9 cellular contexts compared by ENCODE assay signal in genomic region chr5:16178745-16179372, GRCh38. TPM values are rescaled to one million over a fixed set of nuclear protein-coding genes. Genes with fewer than 3 reads are reported as not detected.
DNase-seq lines count a peak whose midpoint lies in the region; FAIRE-seq and TF ChIP-seq lines count a peak whose summit lies in the region.
"Had no signal": no experiment of that assay in that cellular context is flagged by ENCODE, and none has a peak within 500 bp of the region (broad histone marks: within the 10 kb centered on the region; RNA-seq: fewer than 3 reads in every experiment).

No MANE protein-coding gene starts in this region.

- H3K4me3 Mint-ChIP-seq in activated CD4-positive, alpha-beta T cell treated with anti-CD3 and anti-CD28 coated beads, Interleukin-2, amount 10 ng/mL, durations not matched to agents 7 days and 5 days = peak overlapping the region; percentile 13

- H3K9me3 Mint-ChIP-seq in activated CD4-positive, alpha-beta T cell treated with anti-CD3 and anti-CD28 coated beads, Interleukin-2, amount 10 ng/mL, durations not matched to agents 7 days and 5 days = no peaks in the 10 kb centered on the region

- no TSS peak for BruUV-seq in endothelial cell of umbilical vein (replicated peaks; lab: Mats Ljungman, UMichigan)

- intact Hi-C loops in endothelial cell of umbilical vein (cut with micrococcal nuclease) = no loop called here

- H3K4me3 ChIP-seq in endothelial cell of umbilical vein (replicated peaks in 1 of 3; ENCODE audit: insufficient read depth in 1 of 3, low read depth in 1 of 3, low read length in 3 of 3) = peak overlapping the region in 1 of 3 experiments; percentile 25

- H3K4me2 ChIP-seq in endothelial cell of umbilical vein (ENCODE audit: insufficient read depth, low read length) = no peak overlapping the region

- no peaks in the 10 kb centered on the region for H3K9me1 ChIP-seq in endothelial cell of umbilical vein (replicated peaks; ENCODE audit: control insufficient read depth, extremely low read depth, insufficient read depth, low read length)

- no peak overlapping the region for H2AFZ ChIP-seq in endothelial cell of umbilical vein (ENCODE audit: low read depth, low read length)

- CTCF ChIA-PET in activated CD4-positive, alpha-beta T cell treated with anti-CD3 and anti-CD28 coated beads, Interleukin-2, amount 10 ng/mL, durations not matched to agents 7 days and 5 days (lab: Charles Lee) = no interaction called here
- CTCF ChIA-PET in endothelial cell of umbilical vein (lab: Charles Lee) = interaction anchor here (0.9 to 1.8 kb wide), 3 partner anchors 18 to 1073 kb away, joined by 3 to 11 read pairs (median 3); no protein-coding TSS in a partner anchor

- POLR2A ChIA-PET in activated CD4-positive, alpha-beta T cell treated with anti-CD3 and anti-CD28 coated beads, Interleukin-2, amount 10 ng/mL, durations not matched to agents 7 days and 5 days (lab: Charles Lee) = no interaction called here
- POLR2A ChIA-PET in endothelial cell of umbilical vein (lab: Charles Lee) = no interaction called here

- H3K9ac ChIP-seq in endothelial cell of umbilical vein (replicated peaks; ENCODE audit: extremely low read depth, insufficient read depth, low read length) = no peak overlapping the region

- H4K20me1 ChIP-seq in endothelial cell of umbilical vein (replicated peaks; ENCODE audit: control insufficient read depth, extremely low read depth, insufficient read depth, low read length) = no peaks in the 10 kb centered on the region

- no peak overlapping the region for H3K27ac ChIP-seq in endothelial cell of umbilical vein (ENCODE audit: insufficient read depth, low read depth, low read length)
- H3K27ac ChIP-seq: epithelial cell of prostate had no signal

- H3K79me2 ChIP-seq in endothelial cell of umbilical vein (ENCODE audit: control insufficient read depth, insufficient read depth, low read length) = no peaks in the 10 kb centered on the region

- H3K27me3 Mint-ChIP-seq in activated CD4-positive, alpha-beta T cell treated with anti-CD3 and anti-CD28 coated beads, Interleukin-2, amount 10 ng/mL, durations not matched to agents 7 days and 5 days = peaks cover 26% of the 10 kb centered on the region

- no peaks in the 10 kb centered on the region for H3K9me3 ChIP-seq in endothelial cell of umbilical vein (replicated peaks; ENCODE audit: control insufficient read depth, insufficient read depth, low read length)

- peaks cover 22 to 36% of the 10 kb centered on the region in 2 experiments for H3K27me3 ChIP-seq in endothelial cell of umbilical vein (ENCODE audit: control insufficient read depth in 2 of 2, insufficient read depth in 2 of 2, low read length in 2 of 2)

- H3K27ac Mint-ChIP-seq in activated CD4-positive, alpha-beta T cell treated with anti-CD3 and anti-CD28 coated beads, Interleukin-2, amount 10 ng/mL, durations not matched to agents 7 days and 5 days = no peak overlapping the region

- H3K4me1 ChIP-seq in endothelial cell of umbilical vein (ENCODE audit: control insufficient read depth, extremely low read depth, insufficient read depth, low read length) = no peaks in the 10 kb centered on the region

- dilution Hi-C loops in endothelial cell of umbilical vein (cut with MboI; ENCODE audit: extremely low pct_ligation_motif_present, low sequenced_read_pairs) = no loop called here

- H3K36me3 Mint-ChIP-seq in activated CD4-positive, alpha-beta T cell treated with anti-CD3 and anti-CD28 coated beads, Interleukin-2, amount 10 ng/mL, durations not matched to agents 7 days and 5 days (ENCODE audit: low read depth) = peaks cover 3% of the 10 kb centered on the region

- peaks cover 9% of the 10 kb centered on the region for H3K4me1 Mint-ChIP-seq in activated CD4-positive, alpha-beta T cell treated with anti-CD3 and anti-CD28 coated beads, Interleukin-2, amount 10 ng/mL, durations not matched to agents 7 days and 5 days

- no peak for TF ChIP-seq CTCF in endothelial cell of umbilical vein (IDR thresholded peaks at IDR 0.05; ENCODE audit: extremely low read depth in 1 of 2, insufficient read depth in 1 of 2, low read depth in 1 of 2, low read length in 2 of 2)

- FAIRE-seq in endothelial cell of umbilical vein (lab: Jason Lieb, UNC) = peak; percentile 74

- H3K36me3 ChIP-seq in endothelial cell of umbilical vein (ENCODE audit: control insufficient read depth in 2 of 2, extremely low read depth in 1 of 2, insufficient read depth in 2 of 2, low read length in 2 of 2) = no peaks in the 10 kb centered on the region

- no peak for TF ChIP-seq POLR2A in endothelial cell of umbilical vein (IDR thresholded peaks at IDR 0.05; ENCODE audit: low read depth, low read length)

- DNase-seq in DMS153 treated with DMSO at 0.1 percent for 48 hours (lab: John Stamatoyannopoulos, UW; ENCODE audit: unreplicated experiment) = peak; percentile 47
- DNase-seq in M059J (ENCODE audit: low read depth) = peak; percentile 26
- DNase-seq in activated CD4-positive, alpha-beta T cell treated with anti-CD3 and anti-CD28 coated beads, Interleukin-2, amount 10 ng/mL, durations not matched to agents 7 days and 5 days = peak; percentile 40
- DNase-seq in endothelial cell of umbilical vein (ENCODE audit: low read depth, low spot score) = peak; percentile 60
- DNase-seq in lung microvascular endothelial cell (ENCODE audit: low read depth in 2 of 2) = peak; percentile 59 to 76
- peak; percentile 10 for DNase-seq in stromal cell of bone marrow (ENCODE audit: low read depth)
- no peak for DNase-seq in cortex of kidney (lab: John Stamatoyannopoulos, UW)
- DNase-seq in NOMO-1 treated with DMSO at 0.1 percent for 48 hours (lab: John Stamatoyannopoulos, UW; ENCODE audit: unreplicated experiment) = no peak

TF ChIP-seq in endothelial cell of umbilical vein, 7 proteins besides CTCF, POLR2A, EP300 and RAD21:
- peak; percentile 83 for TF ChIP-seq EZH2 (IDR thresholded peaks at IDR 0.05; ENCODE audit: borderline replicate concordance, low read depth, low read length, severe bottlenecking)
- TF ChIP-seq MAX (IDR thresholded peaks at IDR 0.05; ENCODE audit: insufficient read depth, insufficient read length) = no peak

RNA-seq across cellular contexts. Expression of gene MARCHF11, which starts 0.7 kb away (rescaled TPM):
- 0.30 TPM in 1 of 2 replicates, not detected in the other for total RNA-seq in M059J (2014; rRNA removed; shearing (Covaris generic))
- not detected for total RNA-seq in activated CD4-positive, alpha-beta T cell treated with anti-CD3 and anti-CD28 coated beads, Interleukin-2, amount 10 ng/mL, durations not matched to agents 7 days and 5 days
- not detected in 2 replicates for total RNA-seq in endothelial cell of umbilical vein
- polyA plus RNA-seq in endothelial cell of umbilical vein = not detected in 2 replicates
- 0.15 TPM in 1 of 2 replicates, not detected in the other for polyA plus RNA-seq in endothelial cell of umbilical vein (2011; cell fraction: cytosol; rRNA removed)
- not detected in 2 replicates for polyA plus RNA-seq in endothelial cell of umbilical vein (2011; cell fraction: nucleus; rRNA removed)
- not detected in 2 replicates for polyA plus RNA-seq in endothelial cell of umbilical vein (2012)
- not detected in 2 replicates for polyA minus RNA-seq in endothelial cell of umbilical vein
- not detected for polyA minus RNA-seq in endothelial cell of umbilical vein (2011; cell fraction: cytosol; rRNA and poly(A)+ RNA removed)
- not detected in 2 replicates for polyA minus RNA-seq in endothelial cell of umbilical vein (2011; cell fraction: nucleus; rRNA and poly(A)+ RNA removed)
- not detected in 2 replicates for total RNA-seq in lung microvascular endothelial cell

Comparison
In these comparisons a context has a peak if more than half of its experiments do, and no peak if none do; other contexts are left out.
1. DNase-seq: peak in DMS153 treated with DMSO at 0.1 percent for 48 hours (single experiment), M059J (single experiment), activated CD4-positive, alpha-beta T cell treated with anti-CD3 and anti-CD28 coated beads, Interleukin-2, amount 10 ng/mL, durations not matched to agents 7 days and 5 days (single experiment), endothelial cell of umbilical vein (single experiment), lung microvascular endothelial cell (2 of 2) and stromal cell of bone marrow (single experiment); none in cortex of kidney (single experiment) and NOMO-1 treated with DMSO at 0.1 percent for 48 hours (single experiment).